27 cellular contexts compared by ENCODE assay signal in genomic region chr7:73429622-73430505, GRCh38. TPM values are rescaled to one million over a fixed set of nuclear protein-coding genes. Genes with fewer than 3 reads are reported as not detected.
DNase-seq lines count a peak whose midpoint lies in the region; ATAC-seq, FAIRE-seq and TF ChIP-seq lines count a peak whose summit lies in the region.
"Had no signal": no experiment of that assay in that cellular context is flagged by ENCODE, and none has a peak within 500 bp of the region (broad histone marks: within the 10 kb centered on the region; RNA-seq: fewer than 3 reads in every experiment).

No MANE protein-coding gene starts in this region.

- no peaks in the 10 kb centered on the region for H3K9me2 ChIP-seq in GM23338 (ENCODE audit: insufficient read depth)

- no peaks in the 10 kb centered on the region for H3K79me2 ChIP-seq in GM23338 (replicated peaks; ENCODE audit: insufficient read depth)

- FAIRE-seq in small intestine (lab: Jason Lieb, UNC), result no peak

- no peak for ATAC-seq in CD4-positive, alpha-beta T cell (ENCODE audit: poor library complexity)
- ATAC-seq in GM23338 (no peak), GM18520 (IDR thresholded peaks at IDR 0.05; ENCODE audit: unreplicated experiment) (no peak)
- ATAC-seq: activated T-cell treated with anti-CD3 and anti-CD28 coated beads, Interleukin-2, amount 50 U/mL, for 4 hours; effector memory CD8-positive, alpha-beta T cell; esophagus mucosa; foreskin keratinocyte; left lung; naive thymus-derived CD8-positive, alpha-beta T cell; stimulated activated naive B cell treated with anti-CD40 and anti-IgM and Interleukin-4, amounts not matched to agents 10 μg/mL and 1 μg/mL and 100 μg/mL, for 72 hours had no signal

- H3K4me3 Mint-ChIP-seq in CD4-positive, alpha-beta T cell, result peak overlapping the region; percentile 11
- H3K4me3 Mint-ChIP-seq in GM23338, result no peak overlapping the region
- H3K4me3 Mint-ChIP-seq: activated T-cell treated with anti-CD3 and anti-CD28 coated beads, Interleukin-2, amount 50 U/mL, for 4 hours; effector memory CD8-positive, alpha-beta T cell; immature natural killer cell; naive thymus-derived CD8-positive, alpha-beta T cell; stimulated activated naive B cell treated with anti-CD40 and anti-IgM and Interleukin-4, amounts not matched to agents 10 μg/mL and 1 μg/mL and 100 μg/mL, for 72 hours had no signal

- H3K4me3 ChIP-seq in GM23338 (0 out of 2 replicates have a peak overlapping the region, but pooled peaks have one; percentile 31), small intestine (ENCODE audit: low read depth in 1 of 2, low read length in 2 of 2) (no peak overlapping the region)
- H3K4me3 ChIP-seq: left lung, ovary, PC-9, right atrium auricular region, SJCRH30, vagina had no signal

- H3F3A ChIP-seq in GM23338 (replicated peaks; ENCODE audit: low read depth), result no peaks in the 10 kb centered on the region

- H4K20me1 ChIP-seq in GM23338 (replicated peaks; ENCODE audit: insufficient read depth), result no peaks in the 10 kb centered on the region

- POLR2A ChIA-PET in CD4-positive, alpha-beta T cell (lab: Charles Lee), result no interaction called here

- DNase-seq in CD4-positive, alpha-beta T cell, result no peak
- DNase-seq in GM23338 (ENCODE audit: low spot score) (no peak), SW480 (ENCODE audit: low spot score) (peak; percentile 30), left kidney (ENCODE audit: low read depth, low spot score) (peak; percentile 31), small intestine (no peak), NCI-H2227 (lab: John Stamatoyannopoulos, UW; ENCODE audit: unreplicated experiment) (no peak)
- DNase-seq: activated CD4-positive, alpha-beta T cell treated with anti-CD3 and anti-CD28 coated beads for 4 hours; activated naive CD4-positive, alpha-beta T cell treated with Interleukin-2 at 50 U/mL for 16 hours; activated T-cell treated with anti-CD3 and anti-CD28 coated beads, Interleukin-2, amount 50 U/mL, for 4 hours; CD4-positive, CD25-positive, alpha-beta regulatory T cell; effector memory CD8-positive, alpha-beta T cell; foreskin keratinocyte; GDM1; immature natural killer cell; left lung; naive thymus-derived CD8-positive, alpha-beta T cell; PC-9; stimulated activated CD4-positive, alpha-beta T cell treated with anti-CD3 and anti-CD28 coated beads, Interleukin-4, amount 100 ng/mL, for 1 hour; stimulated activated naive B cell treated with anti-CD40 and anti-IgM and Interleukin-4, amounts not matched to agents 10 μg/mL and 1 μg/mL and 100 μg/mL, for 72 hours had no signal

- H3K27me3 ChIP-seq in CD4-positive, alpha-beta T cell (ENCODE audit: control insufficient read depth, insufficient read depth, low read length), result no peaks in the 10 kb centered on the region
- H3K27me3 ChIP-seq in GM23338 (ENCODE audit: insufficient read depth) (peaks cover 14% of the 10 kb centered on the region), small intestine (ENCODE audit: control insufficient read depth in 2 of 2, insufficient read depth in 2 of 2, low read length in 2 of 2) (peaks cover 0 to 1% of the 10 kb centered on the region in 2 donors)
- H3K27me3 ChIP-seq: ovary, right atrium auricular region, vagina had no signal

- H3K4me1 ChIP-seq in GM23338 (ENCODE audit: insufficient read depth) (peaks cover 12% of the 10 kb centered on the region), small intestine (ENCODE audit: control insufficient read depth in 2 of 2, insufficient read depth in 1 of 2, low read depth in 1 of 2, low read length in 1 of 2) (no peaks in the 10 kb centered on the region)
- H3K4me1 ChIP-seq: foreskin keratinocyte, SJCRH30, vagina had no signal

- H3K9me3 ChIP-seq in CD4-positive, alpha-beta T cell (ENCODE audit: control insufficient read depth, low read length), result no peaks in the 10 kb centered on the region
- no peaks in the 10 kb centered on the region for H3K9me3 ChIP-seq in small intestine (ENCODE audit: control insufficient read depth, low read depth)
- H3K9me3 ChIP-seq: left lung, ovary, right atrium auricular region, SJCRH30, vagina had no signal

- H3K4me1 Mint-ChIP-seq in CD4-positive, alpha-beta T cell (ENCODE audit: low read depth), result no peaks in the 10 kb centered on the region
- H3K4me1 Mint-ChIP-seq in GM23338, result peaks cover 3% of the 10 kb centered on the region; the same call in 1 of the 3 replicates

- H3K4me2 ChIP-seq in GM23338, result peak overlapping the region; percentile 69; the same call in 1 of the 2 replicates
- H3K4me2 ChIP-seq: KMS-11, PC-9 had no signal

- 62 to 69% (median 65%) methylated on average over 4 to 6 of the region's 6 CpGs for WGBS in small intestine, 3 donors

- H3K9me3 Mint-ChIP-seq in CD4-positive, alpha-beta T cell, result no peaks in the 10 kb centered on the region
- no peaks in the 10 kb centered on the region for H3K9me3 Mint-ChIP-seq in GM23338
- H3K9me3 Mint-ChIP-seq: activated T-cell treated with anti-CD3 and anti-CD28 coated beads, Interleukin-2, amount 50 U/mL, for 4 hours; effector memory CD8-positive, alpha-beta T cell; immature natural killer cell had no signal

- H3K36me3 Mint-ChIP-seq in CD4-positive, alpha-beta T cell (ENCODE audit: low read depth), result no peaks in the 10 kb centered on the region
- no peaks in the 10 kb centered on the region for H3K36me3 Mint-ChIP-seq in GM23338 (ENCODE audit: low read depth)
- H3K36me3 Mint-ChIP-seq: CD4-positive, CD25-positive, alpha-beta regulatory T cell; immature natural killer cell; naive thymus-derived CD8-positive, alpha-beta T cell had no signal

- intact Hi-C loops in CD4-positive, alpha-beta T cell (cut with DNase I, micrococcal nuclease), result no loop called here

- no peak overlapping the region; the same call in 1 of the 2 replicates for H2AFZ ChIP-seq in GM23338
- H2AFZ ChIP-seq: PC-9 had no signal

- H3K27ac ChIP-seq in CD4-positive, alpha-beta T cell (ENCODE audit: low read depth, low read length), result no peak overlapping the region
- H3K27ac ChIP-seq in GM23338 (ENCODE audit: low read depth) (no peak overlapping the region), small intestine (ENCODE audit: low read depth in 1 of 2, low read length in 1 of 2) (no peak overlapping the region)
- H3K27ac ChIP-seq: foreskin keratinocyte, KMS-11, left lung, ovary, PC-9, right atrium auricular region, SJCRH30, vagina had no signal

- H3K36me3 ChIP-seq in GM23338 (ENCODE audit: insufficient read depth), result no peaks in the 10 kb centered on the region
- no peaks in the 10 kb centered on the region for H3K36me3 ChIP-seq in small intestine (ENCODE audit: control insufficient read depth in 2 of 2, insufficient read depth in 2 of 2, low read length in 2 of 2)
- H3K36me3 ChIP-seq: left lung, ovary, right atrium auricular region, SJCRH30, vagina had no signal

- CTCF ChIA-PET in CD4-positive, alpha-beta T cell (lab: Charles Lee), result no interaction called here

- H3K27ac Mint-ChIP-seq in CD4-positive, alpha-beta T cell, result no peak overlapping the region
- H3K27ac Mint-ChIP-seq in GM23338, result no peak overlapping the region
- H3K27ac Mint-ChIP-seq: CD4-positive, CD25-positive, alpha-beta regulatory T cell; effector memory CD8-positive, alpha-beta T cell; immature natural killer cell; stimulated activated naive B cell treated with anti-CD40 and anti-IgM and Interleukin-4, amounts not matched to agents 10 μg/mL and 1 μg/mL and 100 μg/mL, for 72 hours had no signal

- H3K27me3 Mint-ChIP-seq in CD4-positive, alpha-beta T cell, result peaks cover 11% of the 10 kb centered on the region
- peaks cover 23% of the 10 kb centered on the region for H3K27me3 Mint-ChIP-seq in GM23338 (ENCODE audit: insufficient read depth, low read depth, poor library complexity)

- no peak for TF ChIP-seq CTCF in CD4-positive, alpha-beta T cell (IDR thresholded peaks at IDR 0.05)
- TF ChIP-seq CTCF in GM23338 (conservative IDR thresholded peaks at IDR 0.05; ENCODE audit: low read depth in 2 of 2), result no peak

RNA-seq across cellular contexts. Expression of gene FZD9, which starts 3.7 kb away (rescaled TPM):
- total RNA-seq in CD4-positive, alpha-beta T cell, result not detected
- total RNA-seq in GM23338 (2014; rRNA removed; shearing (Covaris generic)), result 4.2 and 5.5 TPM in 2 replicates
- polyA plus RNA-seq in GM23338 (2016; fragmentation: Nextera tagmentation; extraction: Ambion mirVana), result 1.3 and 1.8 TPM in 2 replicates
- 1 to 10 TPM in 1 of 3 donors, under 1 TPM in 1, not detected in 1; 0.27 to 3.6 TPM for polyA plus RNA-seq in small intestine
- total RNA-seq: CD4-positive, CD25-positive, alpha-beta regulatory T cell; SJCRH30; T-helper 1 cell treated with Interleukin-12 subunit alpha and Interleukin-12 subunit beta and Interleukin-4 antibody, amounts not matched to agents 30 ng/mL and 1 ng/mL, for 36 hours had no signal

Comparison
In these comparisons a context has a peak if more than half of its experiments do, and no peak if none do; other contexts are left out.
1. DNase-seq: peak in SW480 (single experiment) and left kidney (single experiment); none in CD4-positive, alpha-beta T cell (0 of 10), GM23338 (single experiment), small intestine (single experiment) and NCI-H2227 (single experiment).